ENCODE assay signal across 13 cellular contexts in genomic region chr13:106691251-106691650, GRCh38.
"Had no signal": no experiment of that assay in that cellular context is flagged by ENCODE, and none has a peak within 500 bp of the region (broad histone marks: within the 10 kb centered on the region; RNA-seq: fewer than 3 reads in every experiment).

No MANE protein-coding gene starts in this region.

- H3K4me1 ChIP-seq: ascending aorta, suprapubic skin had no signal

- H3K27ac ChIP-seq: ascending aorta, suprapubic skin, WERI-Rb-1 had no signal

- H3K36me3 ChIP-seq: ascending aorta, suprapubic skin, WERI-Rb-1 had no signal

- H3K4me3 Mint-ChIP-seq: activated CD8-positive, alpha-beta T cell treated with anti-CD3 and anti-CD28 coated beads, Interleukin-2, amount 10 ng/mL, durations not matched to agents 7 days and 5 days; nephron progenitor cell had no signal

- H3K4me3 ChIP-seq: ascending aorta, suprapubic skin had no signal

- DNase-seq: activated CD4-positive, alpha-beta T cell treated with anti-CD3 and anti-CD28 coated beads for 48 hours; activated CD8-positive, alpha-beta memory T cell treated with anti-CD3 and anti-CD28 coated beads, Interleukin-2, amount 50 U/mL, for 48 hours; activated CD8-positive, alpha-beta T cell treated with anti-CD3 and anti-CD28 coated beads, Interleukin-2, amount 10 ng/mL, durations not matched to agents 7 days and 5 days; activated naive CD4-positive, alpha-beta T cell; foreskin melanocyte; kidney glomerular epithelial cell; mammary epithelial cell; nephron progenitor cell; stimulated activated naive CD4-positive, alpha-beta T cell; T-helper 9 cell; WERI-Rb-1 had no signal

- H3K27ac Mint-ChIP-seq: activated CD8-positive, alpha-beta T cell treated with anti-CD3 and anti-CD28 coated beads, Interleukin-2, amount 10 ng/mL, durations not matched to agents 7 days and 5 days; nephron progenitor cell had no signal

- H3K9me3 Mint-ChIP-seq: nephron progenitor cell had no signal

- H3K27me3 ChIP-seq: ascending aorta, suprapubic skin had no signal

- H3K9me3 ChIP-seq: ascending aorta, suprapubic skin had no signal

- ATAC-seq: activated CD8-positive, alpha-beta T cell treated with anti-CD3 and anti-CD28 coated beads, Interleukin-2, amount 10 ng/mL, durations not matched to agents 7 days and 5 days had no signal
